In the genomic region with DNA sequence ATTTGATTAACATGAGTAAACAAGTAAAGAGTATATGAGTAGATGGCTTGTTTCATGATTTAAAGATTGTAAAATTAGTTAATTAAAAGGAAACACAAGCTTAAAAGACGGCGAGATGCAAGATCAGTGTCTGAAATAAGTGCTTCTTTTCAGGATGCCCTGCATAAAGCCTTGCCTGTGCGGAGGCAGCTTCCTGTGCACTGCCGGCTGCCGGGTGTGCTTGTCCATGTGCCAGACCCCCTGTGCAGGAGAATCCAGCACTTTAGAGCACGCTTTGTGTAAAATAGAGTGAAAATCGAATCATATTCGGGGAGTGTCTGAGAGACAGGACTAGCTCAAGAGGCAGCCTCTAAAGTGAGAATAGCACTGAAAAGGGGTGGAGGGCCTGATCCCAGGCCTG, we compare ENCODE assay signal across 27 cellular contexts.
"Had no signal": no experiment of that assay in that cellular context is flagged by ENCODE, and none has a peak within 500 bp of the region (broad histone marks: within the 10 kb centered on the region; RNA-seq: fewer than 3 reads in every experiment).

No MANE protein-coding gene starts in this region.

- H3K27me3 ChIP-seq: neural progenitor cell, neutrophil, pancreas, right lobe of liver, sigmoid colon, stomach, thyroid gland, tibial nerve, upper lobe of left lung, vagina had no signal

- H3K36me3 Mint-ChIP-seq: natural killer cell; neural progenitor cell; stimulated activated effector memory CD8-positive, alpha-beta T cell treated with anti-CD3 and anti-CD28 coated beads, Interleukin-12 subunit alpha, Interleukin-12 subunit beta, amount 100 ng/mL, for 72 hours; stimulated activated naive B cell treated with anti-CD40 and anti-IgM and Interleukin-4, amounts not matched to agents 10 μg/mL and 1 μg/mL and 100 μg/mL, for 72 hours had no signal

- H3K27ac ChIP-seq: neural progenitor cell, neutrophil, pancreas, psoas muscle, right lobe of liver, sigmoid colon, stomach, thoracic aorta, thyroid gland, tibial nerve, upper lobe of left lung, vagina had no signal

- H2AFZ ChIP-seq: neural progenitor cell had no signal

- H3K4me2 ChIP-seq: neural progenitor cell had no signal

- H3K9me3 Mint-ChIP-seq: nephron; neural progenitor cell; stimulated activated naive CD8-positive, alpha-beta T cell treated with anti-CD3 and anti-CD28 coated beads, Interleukin-15, Interleukin-2, amounts not matched to agents 100 ng/mL and 50 ng/mL, for 24 hours had no signal

- H3K27ac Mint-ChIP-seq: natural killer cell; nephron; neural progenitor cell; progenitor cell of endocrine pancreas; stimulated activated effector memory CD8-positive, alpha-beta T cell treated with anti-CD3 and anti-CD28 coated beads, Interleukin-12 subunit alpha, Interleukin-12 subunit beta, amount 100 ng/mL, for 72 hours; stimulated activated naive B cell treated with anti-CD40 and anti-IgM and Interleukin-4, amounts not matched to agents 10 μg/mL and 1 μg/mL and 100 μg/mL, for 72 hours; stimulated activated naive CD8-positive, alpha-beta T cell treated with anti-CD3 and anti-CD28 coated beads, Interleukin-15, Interleukin-2, amounts not matched to agents 100 ng/mL and 50 ng/mL, for 24 hours had no signal

- H3K4me3 Mint-ChIP-seq: natural killer cell; nephron; neural progenitor cell; stimulated activated effector memory CD8-positive, alpha-beta T cell treated with anti-CD3 and anti-CD28 coated beads, Interleukin-12 subunit alpha, Interleukin-12 subunit beta, amount 100 ng/mL, for 72 hours; stimulated activated naive B cell treated with anti-CD40 and anti-IgM and Interleukin-4, amounts not matched to agents 10 μg/mL and 1 μg/mL and 100 μg/mL, for 72 hours; stimulated activated naive CD8-positive, alpha-beta T cell treated with anti-CD3 and anti-CD28 coated beads, Interleukin-15, Interleukin-2, amounts not matched to agents 100 ng/mL and 50 ng/mL, for 24 hours had no signal

- H3K9ac ChIP-seq: neural progenitor cell had no signal

- H3K4me1 Mint-ChIP-seq: natural killer cell; nephron; stimulated activated effector memory CD8-positive, alpha-beta T cell treated with anti-CD3 and anti-CD28 coated beads, Interleukin-12 subunit alpha, Interleukin-12 subunit beta, amount 100 ng/mL, for 72 hours; stimulated activated naive B cell treated with anti-CD40 and anti-IgM and Interleukin-4, amounts not matched to agents 10 μg/mL and 1 μg/mL and 100 μg/mL, for 72 hours had no signal

- DNase-seq: natural killer cell; pancreas; psoas muscle; right lobe of liver; sigmoid colon; small intestine; stimulated activated CD4-positive, alpha-beta T cell treated with anti-CD3 and anti-CD28 coated beads, Interleukin-15, amount 100 ng/mL, for 24 hours; stimulated activated CD4-positive, alpha-beta T cell treated with anti-CD3 and anti-CD28 coated beads, Interleukin-2, amount 100 ng/mL, for 24 hours; stimulated activated CD4-positive, alpha-beta T cell treated with anti-CD3 and anti-CD28 coated beads, Interleukin-2, amount 100 ng/mL, for 48 hours; stimulated activated CD4-positive, alpha-beta T cell treated with anti-CD3 and anti-CD28 coated beads, Interleukin-4, amount 100 ng/mL, for 24 hours; stimulated activated naive B cell treated with anti-CD40 and anti-IgM and Interleukin-4, amounts not matched to agents 10 μg/mL and 1 μg/mL and 100 μg/mL, for 72 hours; stimulated activated naive CD4-positive, alpha-beta T cell treated with Interleukin-2 at 50 U/mL for 16 hours; stomach; thyroid gland; trophoblast cell had no signal

- H3K4me1 ChIP-seq: neural progenitor cell, pancreas, psoas muscle, right lobe of liver, sigmoid colon, stomach, thyroid gland, tibial nerve, upper lobe of left lung, vagina had no signal

- H3K9me3 ChIP-seq: neutrophil, pancreas, psoas muscle, right lobe of liver, sigmoid colon, stomach, thoracic aorta, thyroid gland, tibial nerve, upper lobe of left lung, vagina had no signal

- H3K27me3 Mint-ChIP-seq: progenitor cell of endocrine pancreas; stimulated activated naive B cell treated with anti-CD40 and anti-IgM and Interleukin-4, amounts not matched to agents 10 μg/mL and 1 μg/mL and 100 μg/mL, for 72 hours; stimulated activated naive CD8-positive, alpha-beta T cell treated with anti-CD3 and anti-CD28 coated beads, Interleukin-15, Interleukin-2, amounts not matched to agents 100 ng/mL and 50 ng/mL, for 24 hours had no signal

- H3K4me3 ChIP-seq: neural progenitor cell, pancreas, psoas muscle, right lobe of liver, sigmoid colon, stomach, thoracic aorta, thyroid gland, tibial nerve, upper lobe of left lung, vagina had no signal

- FAIRE-seq: pancreas, small intestine, urothelium cell line had no signal

- ATAC-seq: natural killer cell; pancreas; psoas muscle; right cardiac atrium; right lobe of liver; stimulated activated effector memory CD8-positive, alpha-beta T cell treated with anti-CD3 and anti-CD28 coated beads, Interleukin-12 subunit alpha, Interleukin-12 subunit beta, amount 100 ng/mL, for 72 hours; stimulated activated naive B cell treated with anti-CD40 and anti-IgM and Interleukin-4, amounts not matched to agents 10 μg/mL and 1 μg/mL and 100 μg/mL, for 72 hours had no signal

- H3K36me3 ChIP-seq: neural progenitor cell, neutrophil, pancreas, right lobe of liver, sigmoid colon, stomach, thoracic aorta, thyroid gland, tibial nerve, upper lobe of left lung, vagina had no signal
